In genomic region chr6:7073810-7074525, GRCh38 we compare ENCODE assay signal across 8 cellular contexts.
DNase-seq lines count a peak whose midpoint lies in the region; ATAC-seq lines count a peak whose summit lies in the region.

No MANE protein-coding gene starts in this region.

- DNase-seq in Ammon's horn (ENCODE audit: low spot score) = peak; percentile 48
- peak; percentile 58 for DNase-seq in activated T-helper 9 cell treated with anti-CD3 and anti-CD28 coated beads, Interleukin-2, amount 50 U/mL, for 16 hours (ENCODE audit: low read depth)
- peak; percentile 58 for DNase-seq in stimulated activated CD4-positive, alpha-beta T cell treated with anti-CD3 and anti-CD28 coated beads, Interleukin-12 subunit alpha, Interleukin-12 subunit beta, amount 100 ng/mL, for 4 hours
- DNase-seq in ACHN = no peak
- DNase-seq in HPDE6-E6E7 (ENCODE audit: extremely low spot score) = no peak
- DNase-seq in DMS 273 (lab: John Stamatoyannopoulos, UW; ENCODE audit: unreplicated experiment) = no peak

- in situ Hi-C loops in ACHN (cut with HindIII; ENCODE audit: low pct_ligation_motif_present, low pct_unique_long_range_greater_than_20kb, low sequenced_read_pairs) = no loop called here

- ATAC-seq in GM21360 (IDR thresholded peaks at IDR 0.05; ENCODE audit: unreplicated experiment) (peak; percentile 99), HG03558 (IDR thresholded peaks at IDR 0.05; ENCODE audit: extremely low read depth, unreplicated experiment) (peak; percentile 90)

Comparison
In these comparisons a context has a peak if more than half of its experiments do, and no peak if none do; other contexts are left out.
1. DNase-seq: peak in Ammon's horn (single experiment), activated T-helper 9 cell treated with anti-CD3 and anti-CD28 coated beads, Interleukin-2, amount 50 U/mL, for 16 hours (single experiment) and stimulated activated CD4-positive, alpha-beta T cell treated with anti-CD3 and anti-CD28 coated beads, Interleukin-12 subunit alpha, Interleukin-12 subunit beta, amount 100 ng/mL, for 4 hours (single experiment); none in ACHN (single experiment), HPDE6-E6E7 (single experiment) and DMS 273 (single experiment).